11 cellular contexts compared by ENCODE assay signal in the genomic region with DNA sequence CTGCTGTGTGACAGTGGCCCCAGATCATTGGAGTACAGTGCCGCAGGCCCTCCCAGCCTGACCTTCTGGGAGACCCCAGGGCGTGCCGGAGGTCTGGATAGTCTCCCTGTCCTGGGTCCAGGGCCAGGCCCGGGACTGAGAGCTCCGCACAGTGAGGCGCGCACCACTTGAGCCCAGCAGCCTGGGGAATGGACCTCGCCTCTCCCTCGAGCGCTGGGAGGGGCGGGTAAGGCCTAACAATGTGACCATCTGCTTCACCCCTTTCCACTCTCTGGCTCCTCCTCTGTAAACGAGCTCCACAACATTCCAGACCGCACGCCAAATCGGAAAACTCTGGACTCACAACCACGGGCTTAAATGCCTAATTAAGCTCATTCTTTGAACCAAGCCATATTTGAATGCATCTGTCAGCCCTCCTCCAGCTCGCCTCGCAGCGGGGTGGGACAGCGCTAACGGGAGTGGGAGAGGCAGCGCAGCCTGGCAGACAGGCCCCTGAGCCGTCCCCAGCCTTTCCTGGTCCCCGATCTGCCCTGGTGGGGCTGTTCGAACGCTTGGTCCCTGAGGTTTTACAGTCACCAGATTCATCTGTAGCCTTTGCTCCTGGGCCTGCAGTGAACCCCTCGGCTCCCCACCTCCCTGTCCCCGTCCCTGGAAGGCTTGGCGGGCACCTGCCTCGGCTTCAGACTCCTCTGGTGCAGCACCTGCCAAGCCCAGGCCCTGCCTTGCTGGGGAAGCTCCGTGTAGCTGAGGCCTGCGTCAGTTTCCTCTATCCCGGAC.
A peak's percentile ranks its signal among the peaks of the same experiment; 100 is the strongest.
DNase-seq lines count a peak whose midpoint lies in the region; ATAC-seq and TF ChIP-seq lines count a peak whose summit lies in the region.
"Had no signal": no experiment of that assay in that cellular context is flagged by ENCODE, and none has a peak within 500 bp of the region (broad histone marks: within the 10 kb centered on the region; RNA-seq: fewer than 3 reads in every experiment).

No MANE protein-coding gene starts in this region.

- H3K27me3 ChIP-seq in PC-3 (ENCODE audit: low read length) (peaks cover 10% of the 10 kb centered on the region; the same call in 1 of the 2 replicates), upper lobe of right lung (peaks cover 4% of the 10 kb centered on the region)

- H3K27ac ChIP-seq in PC-3 (ENCODE audit: low read length) (no peak overlapping the region), upper lobe of right lung (no peak overlapping the region)

- no peaks in the 10 kb centered on the region for H3K4me1 ChIP-seq in PC-3 (ENCODE audit: insufficient read depth, low read length)
- peaks cover 3% of the 10 kb centered on the region for H3K4me1 ChIP-seq in upper lobe of right lung

- DNase-seq in SHP77 (lab: John Stamatoyannopoulos, UW): peak; percentile 3 to 6
- no peak for DNase-seq in SHP77 treated with DMSO at 0.1 percent for 48 hours (lab: John Stamatoyannopoulos, UW)
- peak; percentile 1 for DNase-seq in PC-3
- DNase-seq in iPS-NIHi11 (ENCODE audit: low spot score): peak; percentile 79
- no peak for DNase-seq in upper lobe of right lung
- DNase-seq in stimulated activated CD4-positive, alpha-beta T cell treated with anti-CD3 and anti-CD28 coated beads, Interleukin-4, amount 100 ng/mL, for 4 hours: no peak
- no peak for DNase-seq in inferior parietal cortex (ENCODE audit: extremely low spot score)
- DNase-seq in OCI-M2 (lab: John Stamatoyannopoulos, UW; ENCODE audit: unreplicated experiment): no peak
- DNase-seq: 8988T, GDM1, NCI-H226 had no signal

- H3K9ac ChIP-seq in PC-3 (ENCODE audit: low read length): no peak overlapping the region

- no peak for TF ChIP-seq CTCF in PC-3 (conservative IDR thresholded peaks at IDR 0.05; ENCODE audit: low read depth, low read length)
- no peak for TF ChIP-seq CTCF in upper lobe of right lung (IDR thresholded peaks at IDR 0.05)

- POLR2A ChIA-PET in PC-3 (lab: Charles Lee; ENCODE audit: unreplicated experiment): no interaction called here

- H3K36me3 ChIP-seq in PC-3 (ENCODE audit: low read depth, low read length) (no peaks in the 10 kb centered on the region), upper lobe of right lung (no peaks in the 10 kb centered on the region)

- no peak overlapping the region for H2AFZ ChIP-seq in PC-3 (ENCODE audit: low read length)

- H3K9me3 ChIP-seq in PC-3 (ENCODE audit: low read length) (no peaks in the 10 kb centered on the region), upper lobe of right lung (no peaks in the 10 kb centered on the region)

- no peaks in the 10 kb centered on the region for H3F3A ChIP-seq in PC-3 (ENCODE audit: low read length, unreplicated experiment)

- H3K4me3 ChIP-seq in PC-3 (ENCODE audit: low read length): no peak overlapping the region
- no peak overlapping the region for H3K4me3 ChIP-seq in upper lobe of right lung

- H3K9me2 ChIP-seq in PC-3 (replicated peaks; ENCODE audit: low read length): no peaks in the 10 kb centered on the region

- intact Hi-C loops in PC-3 (cut with micrococcal nuclease): no loop called here
- intact Hi-C loops in upper lobe of right lung (cut with DNase I): no loop called here

- CTCF ChIA-PET in PC-3 (lab: Charles Lee): no interaction called here

- ATAC-seq in PC-3 (no peak), upper lobe of right lung (peak; percentile 53)

- no peaks in the 10 kb centered on the region for H3K79me2 ChIP-seq in PC-3 (ENCODE audit: low read length)

- no peaks in the 10 kb centered on the region for H4K20me1 ChIP-seq in PC-3 (ENCODE audit: low read length)

- no TSS peak for BruUV-seq in PC-3 (replicated peaks; lab: Mats Ljungman, UMichigan)

- no peak overlapping the region for H3K4me2 ChIP-seq in PC-3 (ENCODE audit: low read length)

Comparison
In these comparisons a context has a peak if more than half of its experiments do, and no peak if none do; other contexts are left out.
1. DNase-seq: peak in SHP77 (2 of 2), PC-3 (single experiment) and iPS-NIHi11 (single experiment); none in SHP77 treated with DMSO at 0.1 percent for 48 hours (single experiment), upper lobe of right lung (single experiment), stimulated activated CD4-positive, alpha-beta T cell treated with anti-CD3 and anti-CD28 coated beads, Interleukin-4, amount 100 ng/mL, for 4 hours (0 of 2), inferior parietal cortex (single experiment) and OCI-M2 (single experiment).